1 cellular context compared by ENCODE assay signal in the genomic region with DNA sequence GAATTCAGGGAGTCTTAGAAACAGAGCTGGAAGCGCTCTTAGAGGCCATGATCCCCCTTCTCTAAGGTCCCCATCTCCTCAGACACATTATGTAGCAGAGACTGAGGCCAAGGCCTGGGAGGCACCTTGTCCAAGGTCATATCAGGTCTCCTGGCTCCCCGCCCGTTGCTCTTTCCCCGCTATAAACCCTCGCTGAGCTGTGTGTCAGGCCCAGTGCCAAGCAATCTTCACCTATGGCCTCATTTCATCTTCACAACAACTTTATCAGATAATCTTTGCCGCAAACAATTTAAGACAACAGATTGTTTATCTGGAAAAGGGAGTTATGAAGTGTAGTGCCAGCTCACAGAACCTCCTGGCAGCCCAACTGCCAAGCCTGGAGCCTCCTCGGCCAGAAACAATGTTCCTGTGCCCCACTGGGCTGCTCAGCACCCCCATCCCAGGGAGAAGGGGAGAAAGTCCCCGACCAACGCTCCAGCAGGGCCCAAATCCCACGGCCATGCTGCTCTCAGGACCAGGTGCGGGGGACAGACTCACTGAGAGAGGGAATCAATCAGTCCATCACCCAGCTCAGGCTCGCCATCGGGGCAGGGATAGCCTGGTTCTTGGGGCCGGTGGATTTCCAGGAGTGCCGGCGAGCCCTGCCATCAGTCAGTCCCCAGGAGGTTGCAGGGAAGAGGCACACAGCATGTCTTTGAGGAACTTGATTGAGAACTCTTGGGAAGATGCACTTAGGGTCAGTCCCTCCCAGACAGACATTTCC.
TF ChIP-seq lines count a peak whose summit lies in the region.

No MANE protein-coding gene starts in this region.

TF ChIP-seq in HepG2, 621 proteins besides CTCF, POLR2A, EP300 and RAD21 (continued from another document):
- no peak for TF ChIP-seq ZBTB40 (IDR thresholded peaks at IDR 0.05)
- peak; percentile 81 for TF ChIP-seq ZBTB40 (CRISPR knock-in tag; IDR thresholded peaks at IDR 0.05)
- 0 out of 2 replicates have a peak, but pooled peaks have one; percentile 31 for TF ChIP-seq ZFP91 (CRISPR knock-in tag; IDR thresholded peaks at IDR 0.05; ENCODE audit: borderline replicate concordance)
